ENCODE assay signal across 25 cellular contexts in genomic region chr6:1825277-1825676, GRCh38.
"Had no signal": no experiment of that assay in that cellular context is flagged by ENCODE, and none has a peak within 500 bp of the region (broad histone marks: within the 10 kb centered on the region; RNA-seq: fewer than 3 reads in every experiment).

No MANE protein-coding gene starts in this region.

- H3K36me3 ChIP-seq: brain microvascular endothelial cell, Peyer's patch, SJCRH30 had no signal

- H3K4me3 ChIP-seq: Peyer's patch, SJCRH30 had no signal

- H3K27me3 ChIP-seq: brain microvascular endothelial cell, Peyer's patch, SJCRH30 had no signal

- H3K9ac ChIP-seq: SK-N-SH had no signal

- H3K27me3 Mint-ChIP-seq: activated CD4-positive, alpha-beta T cell treated with anti-CD3 and anti-CD28 coated beads, Interleukin-2, amount 10 ng/mL, durations not matched to agents 24 days and 14 days; activated naive CD4-positive, alpha-beta T cell treated with anti-CD3 and anti-CD28 coated beads, Interleukin-2, amount 10 ng/mL, durations not matched to agents 7 days and 5 days; activated naive CD8-positive, alpha-beta T cell treated with anti-CD3 and anti-CD28 coated beads for 36 hours; activated T-helper 17 cell treated with anti-CD3 and anti-CD28 coated beads, Interleukin-2, amount 50 U/mL, for 72 hours; T-helper 17 cell had no signal

- H3K27ac ChIP-seq: brain microvascular endothelial cell, Peyer's patch, RWPE1, SJCRH30 had no signal

- H3K4me1 ChIP-seq: Peyer's patch had no signal

- H3K4me1 Mint-ChIP-seq: activated CD4-positive, alpha-beta T cell treated with anti-CD3 and anti-CD28 coated beads, Interleukin-2, amount 10 ng/mL, durations not matched to agents 24 days and 14 days; activated naive CD4-positive, alpha-beta T cell treated with anti-CD3 and anti-CD28 coated beads, Interleukin-2, amount 10 ng/mL, durations not matched to agents 7 days and 5 days; activated naive CD8-positive, alpha-beta T cell treated with anti-CD3 and anti-CD28 coated beads for 36 hours had no signal

- DNase-seq: activated CD4-positive, alpha-beta T cell treated with anti-CD3 and anti-CD28 coated beads for 1 hour; activated CD4-positive, alpha-beta T cell treated with anti-CD3 and anti-CD28 coated beads, Interleukin-2, amount 10 ng/mL, durations not matched to agents 24 days and 14 days; activated CD4-positive, alpha-beta T cell treated with anti-CD3 and anti-CD28 coated beads, Interleukin-2, amount 50 U/mL, for 48 hours; activated gamma-delta T cell; activated naive CD4-positive, alpha-beta T cell treated with anti-CD3 and anti-CD28 coated beads, Interleukin-2, amount 10 ng/mL, durations not matched to agents 7 days and 5 days; activated naive CD8-positive, alpha-beta T cell treated with anti-CD3 and anti-CD28 coated beads for 36 hours; activated T-cell treated with anti-CD3 and anti-CD28 coated beads, Interleukin-2, amount 50 U/mL, for 4 hours; brain microvascular endothelial cell; cerebellar nuclear complex; Karpas-422; NCI-H1092 treated with DMSO at 0.1 percent for 48 hours; NCI-H1417 treated with DMSO at 0.1 percent for 48 hours; NCI-H1694; NCI-H2029 treated with DMSO at 0.1 percent for 48 hours; NCI-H345; NCI-H510A treated with DMSO at 0.1 percent for 48 hours; Peyer's patch; Right ventricle myocardium superior; SJCRH30; SK-N-SH; T-helper 17 cell; T-helper 9 cell had no signal

- H3K4me3 Mint-ChIP-seq: activated CD4-positive, alpha-beta T cell treated with anti-CD3 and anti-CD28 coated beads, Interleukin-2, amount 10 ng/mL, durations not matched to agents 24 days and 14 days; activated naive CD4-positive, alpha-beta T cell treated with anti-CD3 and anti-CD28 coated beads, Interleukin-2, amount 10 ng/mL, durations not matched to agents 7 days and 5 days; activated naive CD8-positive, alpha-beta T cell treated with anti-CD3 and anti-CD28 coated beads for 36 hours; activated T-cell treated with anti-CD3 and anti-CD28 coated beads, Interleukin-2, amount 50 U/mL, for 4 hours; activated T-helper 17 cell treated with anti-CD3 and anti-CD28 coated beads, Interleukin-2, amount 50 U/mL, for 72 hours; T-helper 17 cell; WTC11 had no signal

- ATAC-seq: activated T-cell treated with anti-CD3 and anti-CD28 coated beads, Interleukin-2, amount 50 U/mL, for 4 hours; activated T-helper 17 cell treated with anti-CD3 and anti-CD28 coated beads, Interleukin-2, amount 50 U/mL, for 72 hours; T-helper 17 cell; WTC11 had no signal

- H3K9me2 ChIP-seq: SK-N-SH had no signal

- H3K4me2 ChIP-seq: SK-N-SH had no signal

- H3K27ac Mint-ChIP-seq: activated CD4-positive, alpha-beta T cell treated with anti-CD3 and anti-CD28 coated beads, Interleukin-2, amount 10 ng/mL, durations not matched to agents 24 days and 14 days; activated naive CD4-positive, alpha-beta T cell treated with anti-CD3 and anti-CD28 coated beads, Interleukin-2, amount 10 ng/mL, durations not matched to agents 7 days and 5 days; activated naive CD8-positive, alpha-beta T cell treated with anti-CD3 and anti-CD28 coated beads for 36 hours; activated T-helper 17 cell treated with anti-CD3 and anti-CD28 coated beads, Interleukin-2, amount 50 U/mL, for 72 hours; T-helper 17 cell; WTC11 had no signal

- H3K9me3 ChIP-seq: Peyer's patch, SJCRH30, SK-N-SH had no signal
